ENCODE assay signal across 27 cellular contexts in the genomic region with DNA sequence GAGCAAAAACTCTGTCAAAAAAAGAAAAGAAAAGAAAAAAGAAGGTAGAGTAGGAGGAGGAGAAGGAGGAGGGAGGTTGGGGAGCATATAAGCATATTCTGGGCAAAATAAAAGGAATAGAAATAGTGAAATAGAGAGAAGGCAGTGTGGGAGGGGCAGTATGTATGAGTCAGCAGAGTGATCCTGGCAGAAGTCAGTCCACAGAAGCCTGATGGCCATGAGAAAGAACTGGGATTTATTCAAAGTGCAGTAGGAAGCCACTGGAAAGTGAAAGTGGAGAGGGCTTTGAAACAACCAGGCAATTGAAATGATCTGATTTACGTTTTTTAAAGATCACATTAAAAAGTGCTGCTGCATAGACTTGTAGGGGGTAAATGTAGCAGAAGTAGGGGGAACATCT.
DNase-seq lines count a peak whose midpoint lies in the region; ATAC-seq, FAIRE-seq and TF ChIP-seq lines count a peak whose summit lies in the region.
"Had no signal": no experiment of that assay in that cellular context is flagged by ENCODE, and none has a peak within 500 bp of the region (broad histone marks: within the 10 kb centered on the region; RNA-seq: fewer than 3 reads in every experiment).

No MANE protein-coding gene starts in this region.

- POLR2A ChIA-PET in HepG2 (lab: Yijun Ruan, JAX): no interaction called here

- TF ChIP-seq EP300 in HepG2 (IDR thresholded peaks at IDR 0.05; ENCODE audit: low read depth in 2 of 2, low read length in 2 of 2) (no peak), HepG2 (CRISPR knock-in tag; IDR thresholded peaks at IDR 0.05; ENCODE audit: borderline replicate concordance) (no peak)

- H3K4me3 ChIP-seq in liver (ENCODE audit: low read depth in 1 of 3, low read length in 3 of 3): no peak overlapping the region
- no peak overlapping the region for H3K4me3 ChIP-seq in HepG2 (replicated peaks in 1 of 3; ENCODE audit: insufficient read depth in 1 of 3, low read depth in 2 of 3, low read length in 3 of 3)
- no peak overlapping the region for H3K4me3 ChIP-seq in brain microvascular endothelial cell (ENCODE audit: low read depth, low read length)
- no peak overlapping the region for H3K4me3 ChIP-seq in left lung
- H3K4me3 ChIP-seq: GM12878, HAP-1, heart left ventricle, lung, psoas muscle had no signal

- H3K4me2 ChIP-seq in HepG2 (ENCODE audit: low read depth, low read length): no peak overlapping the region

- TF ChIP-seq CTCF in liver (IDR thresholded peaks at IDR 0.05; ENCODE audit: low read depth, low read length, missing input control) (no peak), HepG2 (CRISPR knock-in tag; IDR thresholded peaks at IDR 0.05) (no peak), brain microvascular endothelial cell (IDR thresholded peaks at IDR 0.05; ENCODE audit: low read depth, low read length, missing control alignments) (no peak), left lung (IDR thresholded peaks at IDR 0.05) (no peak)

- TF ChIP-seq RAD21 in liver (IDR thresholded peaks at IDR 0.05): peak; percentile 27 to 43
- TF ChIP-seq RAD21 in HepG2 (CRISPR knock-in tag; IDR thresholded peaks at IDR 0.05): no peak

- no peak overlapping the region for H2AFZ ChIP-seq in HepG2 (ENCODE audit: low read length)

- no peaks in the 10 kb centered on the region for H4K20me1 ChIP-seq in HepG2 (ENCODE audit: insufficient read depth, low read length)

- no TSS peak for BruUV-seq in HepG2 (replicated peaks; lab: Mats Ljungman, UMichigan)

- no peak for TF ChIP-seq POLR2A in HepG2 (IDR thresholded peaks at IDR 0.05; ENCODE audit: insufficient read depth in 1 of 2, low read depth in 2 of 2, low read length in 2 of 2)

- in situ Hi-C loops in HepG2 (cut with HindIII; ENCODE audit: extremely low pct_ligation_motif_present, low pct_unique_long_range_greater_than_20kb) (no loop called here), brain microvascular endothelial cell (cut with HindIII; ENCODE audit: low pct_ligation_motif_present, low sequenced_read_pairs) (no loop called here)

- no peaks in the 10 kb centered on the region for H3K27me3 ChIP-seq in liver (ENCODE audit: control insufficient read depth in 4 of 4, insufficient read depth in 4 of 4, low read length in 3 of 4)
- H3K27me3 ChIP-seq in HepG2 (ENCODE audit: control insufficient read depth in 1 of 2, insufficient read depth in 2 of 2, low read length in 2 of 2): no peaks in the 10 kb centered on the region; a peak in 1 of 5 replicates
- H3K27me3 ChIP-seq in brain microvascular endothelial cell (replicated peaks): no peaks in the 10 kb centered on the region
- H3K27me3 ChIP-seq in left lung: no peaks in the 10 kb centered on the region
- H3K27me3 ChIP-seq: heart left ventricle had no signal

- H3K27ac ChIP-seq in liver (ENCODE audit: low read depth in 1 of 2, low read length in 2 of 2) (peak overlapping the region; percentile 61 to 79), HepG2 (ENCODE audit: extremely low read length, insufficient read depth, low read length) (no peak overlapping the region), brain microvascular endothelial cell (no peak overlapping the region), left lung (no peak overlapping the region)
- H3K27ac ChIP-seq: heart left ventricle, psoas muscle had no signal

- DNase-seq in HepG2 (ENCODE audit: low spot score): no peak
- peak; percentile 53 for DNase-seq in brain microvascular endothelial cell
- DNase-seq in left lung: no peak
- DNase-seq in T-helper 9 cell: no peak
- DNase-seq in activated gamma-delta T cell treated with Interleukin-2 at 50 U/mL for 16 hours: no peak
- DNase-seq: 8988T; activated CD4-positive, alpha-beta T cell treated with anti-CD3 and anti-CD28 coated beads, Interleukin-2, amount 50 U/mL, for 1 hour; activated CD4-positive, CD25-positive, alpha-beta regulatory T cell; activated effector memory CD4-positive, alpha-beta T cell treated with anti-CD3 and anti-CD28 coated beads, Interleukin-2, amount 50 U/mL, for 16 hours; activated T-cell treated with anti-CD3 and anti-CD28 coated beads, Interleukin-2, amount 50 U/mL, for 1 hour; EL; foreskin melanocyte; heart left ventricle; IMR-90; naive thymus-derived CD8-positive, alpha-beta T cell; psoas muscle; stimulated activated CD4-positive, alpha-beta T cell treated with anti-CD3 and anti-CD28 coated beads, Interleukin-4, amount 100 ng/mL, for 24 hours; T-cell had no signal

- CTCF ChIA-PET in HepG2 (lab: Yijun Ruan, JAX; ENCODE audit: low intra/inter-chr PET ratio, low total read pairs): no interaction called here

- 19% methylated on average over 1 of the region's 1 CpG for WGBS in liver
- 0% methylated on average over 1 of the region's 1 CpG for WGBS in HepG2 (ENCODE audit: low lambda C conversion rate)

- H3K9ac ChIP-seq in liver (ENCODE audit: low read depth in 1 of 2, low read length in 2 of 2): no peak overlapping the region
- H3K9ac ChIP-seq in HepG2 (ENCODE audit: insufficient read depth, low read depth, low read length): no peak overlapping the region

- no peak for FAIRE-seq in HepG2 (lab: Jason Lieb, UNC)
- FAIRE-seq: astrocyte, GM12878, TTC549 had no signal

- intact Hi-C loops in HepG2 (cut with micrococcal nuclease; ENCODE audit: unreplicated experiment): no loop called here
- intact Hi-C loops in left lung (cut with DNase I): no loop called here

- no peaks in the 10 kb centered on the region for H3K79me2 ChIP-seq in HepG2 (ENCODE audit: insufficient read depth, low read length)

- H3K4me1 ChIP-seq in liver (ENCODE audit: control insufficient read depth in 4 of 4, insufficient read depth in 4 of 4, low read length in 3 of 4) (peaks cover 4 to 48% (median 30%) of the 10 kb centered on the region in 4 donors), HepG2 (ENCODE audit: insufficient read depth, low read length) (no peaks in the 10 kb centered on the region), left lung (no peaks in the 10 kb centered on the region)
- H3K4me1 ChIP-seq: HAP-1, heart left ventricle, psoas muscle had no signal

- ATAC-seq in HepG2: no peak
- peak; percentile 33 for ATAC-seq in left lung
- ATAC-seq in HG02970 (IDR thresholded peaks at IDR 0.05; ENCODE audit: low FRiP score, unreplicated experiment): no peak
- no peak for ATAC-seq in GM18519 (IDR thresholded peaks at IDR 0.05; ENCODE audit: low FRiP score, unreplicated experiment)
- ATAC-seq: GM12878; heart left ventricle; naive thymus-derived CD8-positive, alpha-beta T cell; psoas muscle; stimulated activated effector memory CD8-positive, alpha-beta T cell treated with anti-CD3 and anti-CD28 coated beads, Interleukin-12 subunit alpha, Interleukin-12 subunit beta, amount 100 ng/mL, for 72 hours; T-cell had no signal

- H3K9me3 ChIP-seq in liver (ENCODE audit: control insufficient read depth in 4 of 4, low read length in 3 of 4): no peaks in the 10 kb centered on the region
- no peaks in the 10 kb centered on the region for H3K9me3 ChIP-seq in HepG2 (ENCODE audit: low read length)
- no peaks in the 10 kb centered on the region for H3K9me3 ChIP-seq in left lung
- H3K9me3 ChIP-seq: HAP-1, heart left ventricle, psoas muscle had no signal

- H3K36me3 ChIP-seq in liver (ENCODE audit: control insufficient read depth in 4 of 4, insufficient read depth in 3 of 4, low read depth in 1 of 4, low read length in 3 of 4) (no peaks in the 10 kb centered on the region), HepG2 (replicated peaks in 1 of 2; ENCODE audit: control insufficient read depth in 1 of 2, insufficient read depth in 2 of 2, low read length in 2 of 2) (no peaks in the 10 kb centered on the region), brain microvascular endothelial cell (replicated peaks) (no peaks in the 10 kb centered on the region), left lung (no peaks in the 10 kb centered on the region)
- H3K36me3 ChIP-seq: HAP-1, heart left ventricle had no signal

TF ChIP-seq in liver, 16 proteins besides CTCF, POLR2A, EP300 and RAD21 (continues in another document):
- peak; percentile 40 to 59 for TF ChIP-seq HNF4A (conservative IDR thresholded peaks at IDR 0.05)
- TF ChIP-seq EGR1 (IDR thresholded peaks at IDR 0.05; ENCODE audit: low read depth in 2 of 2): no peak
- peak; percentile 76 to 77 for TF ChIP-seq JUND (IDR thresholded peaks at IDR 0.05)
- peak in 1 of 2 donors; percentile 18 for TF ChIP-seq RXRA (IDR thresholded peaks at IDR 0.05)
- peak; percentile 48 for TF ChIP-seq SP1 (IDR thresholded peaks at IDR 0.05)
- TF ChIP-seq GABPA (IDR thresholded peaks at IDR 0.05 in 1 of 2, conservative IDR thresholded peaks at IDR 0.05 in 1 of 2): no peak

TF ChIP-seq in HepG2, 621 proteins besides CTCF, POLR2A, EP300 and RAD21:
- TF ChIP-seq, protein P1, sequence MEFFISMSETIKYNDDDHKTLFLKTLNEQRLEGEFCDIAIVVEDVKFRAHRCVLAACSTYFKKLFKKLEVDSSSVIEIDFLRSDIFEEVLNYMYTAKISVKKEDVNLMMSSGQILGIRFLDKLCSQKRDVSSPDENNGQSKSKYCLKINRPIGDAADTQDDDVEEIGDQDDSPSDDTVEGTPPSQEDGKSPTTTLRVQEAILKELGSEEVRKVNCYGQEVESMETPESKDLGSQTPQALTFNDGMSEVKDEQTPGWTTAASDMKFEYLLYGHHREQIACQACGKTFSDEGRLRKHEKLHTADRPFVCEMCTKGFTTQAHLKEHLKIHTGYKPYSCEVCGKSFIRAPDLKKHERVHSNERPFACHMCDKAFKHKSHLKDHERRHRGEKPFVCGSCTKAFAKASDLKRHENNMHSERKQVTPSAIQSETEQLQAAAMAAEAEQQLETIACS (CRISPR knock-in tag; IDR thresholded peaks at IDR 0.05): no peak
TF ChIP-seq in HepG2: peak in this region for 0.

Comparison
In these comparisons a context has a peak if more than half of its experiments do, and no peak if none do; other contexts are left out.
1. H3K27ac ChIP-seq: peak in liver (2 of 2); none in HepG2 (single experiment), brain microvascular endothelial cell (single experiment) and left lung (0 of 2).